15 cellular contexts compared by ENCODE assay signal in genomic region chr2:204796581-204796980, GRCh38.
DNase-seq lines count a peak whose midpoint lies in the region; ATAC-seq and TF ChIP-seq lines count a peak whose summit lies in the region.
"Had no signal": no experiment of that assay in that cellular context is flagged by ENCODE, and none has a peak within 500 bp of the region (broad histone marks: within the 10 kb centered on the region; RNA-seq: fewer than 3 reads in every experiment).

No MANE protein-coding gene starts in this region.

- H3K4me1 Mint-ChIP-seq in T-helper 2 cell treated with Interferon-gamma antibody and Interleukin-4, amounts not matched to agents 5 μg/mL and 100 μg/mL, for 36 hours (ENCODE audit: low read depth) = peaks cover 5% of the 10 kb centered on the region
- H3K4me1 Mint-ChIP-seq: neural crest cell had no signal

- peak; percentile 94 for ATAC-seq in GM18870 (IDR thresholded peaks at IDR 0.05; ENCODE audit: unreplicated experiment)
- ATAC-seq in GM21723 (IDR thresholded peaks at IDR 0.05; ENCODE audit: unreplicated experiment) = peak; percentile 88
- peak; percentile 81 for ATAC-seq in HG03103 (IDR thresholded peaks at IDR 0.05; ENCODE audit: low read depth, unreplicated experiment)

- no peak overlapping the region for H3K27ac ChIP-seq in coronary artery
- H3K27ac ChIP-seq: BLaER1 treated with 17β-estradiol and CSF1 and Interleukin-3, amounts not matched to agents 10 nM and 100 nM; colonic mucosa; suprapubic skin; VCaP had no signal

- peaks cover 33% of the 10 kb centered on the region for H3K27me3 Mint-ChIP-seq in T-helper 2 cell treated with Interferon-gamma antibody and Interleukin-4, amounts not matched to agents 5 μg/mL and 100 μg/mL, for 36 hours (ENCODE audit: low read depth)

- H3K4me3 ChIP-seq in coronary artery = no peak overlapping the region
- H3K4me3 ChIP-seq: BLaER1 treated with 17β-estradiol and CSF1 and Interleukin-3, amounts not matched to agents 10 nM and 100 nM; colonic mucosa; lung; suprapubic skin had no signal

- no peak overlapping the region for H3K4me3 Mint-ChIP-seq in T-helper 2 cell treated with Interferon-gamma antibody and Interleukin-4, amounts not matched to agents 5 μg/mL and 100 μg/mL, for 36 hours
- H3K4me3 Mint-ChIP-seq: neural crest cell had no signal

- peak; percentile 15 for DNase-seq in T-helper 2 cell treated with Interferon-gamma antibody and Interleukin-4, amounts not matched to agents 5 μg/mL and 100 μg/mL, for 36 hours (ENCODE audit: low spot score)
- DNase-seq in coronary artery (ENCODE audit: low spot score) = no peak
- DNase-seq in NCI-H2107 (lab: John Stamatoyannopoulos, UW) = no peak
- no peak for DNase-seq in anterior cingulate cortex (lab: John Stamatoyannopoulos, UW)
- DNase-seq in NCI-H1417 (lab: John Stamatoyannopoulos, UW) = no peak
- DNase-seq: activated CD8-positive, alpha-beta memory T cell treated with anti-CD3 and anti-CD28 coated beads, Interleukin-2, amount 50 U/mL, for 48 hours; colonic mucosa had no signal

- TF ChIP-seq CTCF in coronary artery (IDR thresholded peaks at IDR 0.05) = no peak

- H3K9me3 Mint-ChIP-seq in T-helper 2 cell treated with Interferon-gamma antibody and Interleukin-4, amounts not matched to agents 5 μg/mL and 100 μg/mL, for 36 hours = peaks cover 11% of the 10 kb centered on the region

- no peak overlapping the region for H3K27ac Mint-ChIP-seq in T-helper 2 cell treated with Interferon-gamma antibody and Interleukin-4, amounts not matched to agents 5 μg/mL and 100 μg/mL, for 36 hours

- no peaks in the 10 kb centered on the region for H3K36me3 Mint-ChIP-seq in T-helper 2 cell treated with Interferon-gamma antibody and Interleukin-4, amounts not matched to agents 5 μg/mL and 100 μg/mL, for 36 hours (ENCODE audit: low read depth)
